In genomic region chr4:139082750-139083532, GRCh38 we compare ENCODE assay signal across 8 cellular contexts.
DNase-seq lines count a peak whose midpoint lies in the region; ATAC-seq and TF ChIP-seq lines count a peak whose summit lies in the region.

No MANE protein-coding gene starts in this region.

- no peaks in the 10 kb centered on the region for H3K9me3 ChIP-seq in AG04450 (ENCODE audit: control insufficient read depth, insufficient read depth, low read length)
- no peaks in the 10 kb centered on the region for H3K9me3 ChIP-seq in WERI-Rb-1 (ENCODE audit: severe bottlenecking)
- no peaks in the 10 kb centered on the region for H3K9me3 ChIP-seq in mammary epithelial cell (replicated peaks; ENCODE audit: insufficient read depth, low read length)
- no peaks in the 10 kb centered on the region for H3K9me3 ChIP-seq in iPS-18c (ENCODE audit: control insufficient read depth, insufficient read depth, low read length)
- no peaks in the 10 kb centered on the region for H3K9me3 ChIP-seq in skeletal muscle satellite cell (replicated peaks; ENCODE audit: low read length)

- peak overlapping the region; percentile 93 for H3K27ac ChIP-seq in AG04450 (ENCODE audit: low read depth, low read length)
- peak overlapping the region; percentile 94 for H3K27ac ChIP-seq in WERI-Rb-1
- peak overlapping the region; percentile 85 for H3K27ac ChIP-seq in mammary epithelial cell (ENCODE audit: insufficient read depth, low read depth, low read length)

- intact Hi-C loops in mammary epithelial cell (cut with micrococcal nuclease), result loop anchor here (5.0 to 10.0 kb wide), 4 partner anchors 66 to 369 kb away; partner anchors contain the start of genes ELF2, NOCT and RAB33B

- peaks cover 57% of the 10 kb centered on the region for H3K79me2 ChIP-seq in mammary epithelial cell (ENCODE audit: insufficient read depth, low read length)

- 2% methylated on average over 21 of the region's 33 CpGs for WGBS in mammary epithelial cell (ENCODE audit: low coverage, missing lambda C conversion rate)

- POLR2A ChIA-PET in AG04450 (lab: Yijun Ruan, JAX), result interaction anchor here (0.6 to 1.1 kb wide), 4 partner anchors 38 to 94 kb away, joined by 3 to 13 read pairs (median 7); partner anchors contain the start of genes ELF2 and NOCT

- H3K36me3 ChIP-seq in WERI-Rb-1 (peaks cover 5% of the 10 kb centered on the region), mammary epithelial cell (ENCODE audit: insufficient read depth, low read length) (no peaks in the 10 kb centered on the region), skeletal muscle satellite cell (ENCODE audit: insufficient read depth, low read length) (no peaks in the 10 kb centered on the region)

- BruUV-seq in mammary epithelial cell (replicated peaks; lab: Mats Ljungman, UMichigan), result TSS peak; percentile 39

- H3K4me1 ChIP-seq in mammary epithelial cell (ENCODE audit: insufficient read depth, low read length) (no peaks in the 10 kb centered on the region), skeletal muscle satellite cell (ENCODE audit: control insufficient read depth, insufficient read depth, low read length) (peaks cover 20% of the 10 kb centered on the region)

- DNase-seq in AG04450 (ENCODE audit: low read depth, low spot score), result peak; percentile 92
- peak; percentile 79 for DNase-seq in NCI-H2196 treated with DMSO at 0.1 percent for 48 hours (lab: John Stamatoyannopoulos, UW; ENCODE audit: unreplicated experiment)
- DNase-seq in WERI-Rb-1, result peak; percentile 99
- DNase-seq in mammary epithelial cell, result peak; percentile 99

- in situ Hi-C loops in mammary epithelial cell (cut with MboI; ENCODE audit: low sequenced_read_pairs in 2 of 2), result loop anchor here in 1 of 2 donors (10.0 kb wide), 1 partner anchor 212 kb away; no protein-coding TSS in a partner anchor

- H3K4me3 ChIP-seq in AG04450 (ENCODE audit: low read depth, low read length) (peak overlapping the region; percentile 99), WERI-Rb-1 (ENCODE audit: low read depth, low read length) (peak overlapping the region; percentile 85), mammary epithelial cell (replicated peaks in 1 of 3; ENCODE audit: insufficient read depth in 1 of 3, low read depth in 2 of 3, low read length in 3 of 3) (peak overlapping the region; percentile 74 to 80 (median 79)), iPS-18c (ENCODE audit: insufficient read depth, low read depth, low read length) (peak overlapping the region; percentile 98), skeletal muscle satellite cell (ENCODE audit: low read length) (peak overlapping the region; percentile 90)

- no peaks in the 10 kb centered on the region for H3K27me3 ChIP-seq in AG04450 (ENCODE audit: control insufficient read depth, insufficient read depth, low read length)
- H3K27me3 ChIP-seq in WERI-Rb-1 (ENCODE audit: insufficient read depth, low read depth, severe bottlenecking), result no peaks in the 10 kb centered on the region
- H3K27me3 ChIP-seq in mammary epithelial cell (ENCODE audit: insufficient read depth, low read length), result no peaks in the 10 kb centered on the region
- H3K27me3 ChIP-seq in skeletal muscle satellite cell (ENCODE audit: control insufficient read depth, insufficient read depth, low read length), result no peaks in the 10 kb centered on the region

- peak overlapping the region; percentile 90 for H3K9ac ChIP-seq in mammary epithelial cell (ENCODE audit: insufficient read depth, low read length)
- peak overlapping the region; percentile 97 for H3K9ac ChIP-seq in skeletal muscle satellite cell (ENCODE audit: low read depth, low read length)

- H4K20me1 ChIP-seq in mammary epithelial cell (ENCODE audit: insufficient read depth, low read length), result no peaks in the 10 kb centered on the region

- ATAC-seq in GM18907 (IDR thresholded peaks at IDR 0.05; ENCODE audit: unreplicated experiment) (peak; percentile 87), HG03139 (IDR thresholded peaks at IDR 0.05; ENCODE audit: unreplicated experiment) (peak; percentile 83)

- TF ChIP-seq CTCF in AG04450 (IDR thresholded peaks at IDR 0.05; ENCODE audit: low read depth, low read length) (no peak), WERI-Rb-1 (IDR thresholded peaks at IDR 0.05; ENCODE audit: low read depth, low read length) (no peak), mammary epithelial cell (conservative IDR thresholded peaks at IDR 0.05 in 1 of 2, IDR thresholded peaks at IDR 0.05 in 1 of 2; ENCODE audit: extremely low read depth in 1 of 2, insufficient read depth in 1 of 2, low read depth in 1 of 2, low read length in 2 of 2) (no peak)

- H3K4me2 ChIP-seq in mammary epithelial cell (ENCODE audit: insufficient read depth, low read depth, low read length), result peak overlapping the region; percentile 92
- H3K4me2 ChIP-seq in skeletal muscle satellite cell (ENCODE audit: low read length), result peak overlapping the region; percentile 81

- CTCF ChIA-PET in AG04450 (lab: Charles Lee), result interaction anchor here (0.9 to 8.5 kb wide), 2 partner anchors 40 to 52 kb away, joined by 3 to 53 read pairs; no protein-coding TSS in a partner anchor
- CTCF ChIA-PET in mammary epithelial cell (lab: Charles Lee; ENCODE audit: low non-redundant PET), result interaction anchor here (0.7 to 1.5 kb wide), 2 partner anchors 52 to 772 kb away, joined by 15 to 36 read pairs; no protein-coding TSS in a partner anchor

- dilution Hi-C loops in mammary epithelial cell (cut with HindIII; ENCODE audit: low sequenced_read_pairs), result no loop called here

- H2AFZ ChIP-seq in mammary epithelial cell (ENCODE audit: low read depth, low read length), result peak overlapping the region; percentile 93

Comparison
In these comparisons a context has a peak if more than half of its experiments do, and no peak if none do; other contexts are left out.
1. Peak in every context shown above with its lines: DNase-seq, ATAC-seq, H3K4me3 ChIP-seq and H3K27ac ChIP-seq.